ENCODE assay signal across 2 cellular contexts in the genomic region with DNA sequence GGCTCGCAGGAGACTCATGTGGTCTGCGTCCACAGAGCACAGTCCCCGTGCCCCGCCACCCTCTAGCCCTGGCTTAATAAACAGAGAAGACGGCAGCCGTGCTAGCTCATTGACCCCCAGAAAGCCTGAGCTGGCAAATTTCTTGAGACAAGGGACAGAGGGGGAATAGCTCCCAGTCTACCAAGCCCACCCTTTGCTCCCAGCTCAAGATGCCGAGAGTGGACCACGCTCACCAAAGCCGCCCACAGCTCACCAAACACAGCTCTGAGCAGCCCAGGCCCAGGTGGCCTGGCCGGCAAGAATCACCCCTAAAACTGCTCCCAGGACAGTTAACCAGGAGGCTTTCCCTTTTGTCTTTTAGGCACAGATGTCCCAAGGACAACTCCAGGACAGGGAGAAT.
TF ChIP-seq lines count a peak whose summit lies in the region.

No MANE protein-coding gene starts in this region.

TF ChIP-seq in SK-N-SH, 30 proteins besides CTCF, POLR2A, EP300 and RAD21 (continued from another document):
- TF ChIP-seq, protein P1, sequence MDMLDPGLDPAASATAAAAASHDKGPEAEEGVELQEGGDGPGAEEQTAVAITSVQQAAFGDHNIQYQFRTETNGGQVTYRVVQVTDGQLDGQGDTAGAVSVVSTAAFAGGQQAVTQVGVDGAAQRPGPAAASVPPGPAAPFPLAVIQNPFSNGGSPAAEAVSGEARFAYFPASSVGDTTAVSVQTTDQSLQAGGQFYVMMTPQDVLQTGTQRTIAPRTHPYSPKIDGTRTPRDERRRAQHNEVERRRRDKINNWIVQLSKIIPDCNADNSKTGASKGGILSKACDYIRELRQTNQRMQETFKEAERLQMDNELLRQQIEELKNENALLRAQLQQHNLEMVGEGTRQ (IDR thresholded peaks at IDR 0.05; ENCODE audit: borderline replicate concordance, low read depth, low read length): no peak
- no peak for TF ChIP-seq FOXM1 (IDR thresholded peaks at IDR 0.05; ENCODE audit: low read depth)
- TF ChIP-seq MAX (IDR thresholded peaks at IDR 0.05; ENCODE audit: low read depth): no peak
- no peak for TF ChIP-seq SMC3 (IDR thresholded peaks at IDR 0.05; ENCODE audit: low read depth, low read length)
- no peak for TF ChIP-seq RFX5 (IDR thresholded peaks at IDR 0.05; ENCODE audit: low read length)
- TF ChIP-seq RCOR1 (IDR thresholded peaks at IDR 0.05; ENCODE audit: low read length): no peak
- no peak for TF ChIP-seq TAF1 (IDR thresholded peaks at IDR 0.05; ENCODE audit: borderline replicate concordance, low read depth, low read length)
- TF ChIP-seq, protein P2, sequence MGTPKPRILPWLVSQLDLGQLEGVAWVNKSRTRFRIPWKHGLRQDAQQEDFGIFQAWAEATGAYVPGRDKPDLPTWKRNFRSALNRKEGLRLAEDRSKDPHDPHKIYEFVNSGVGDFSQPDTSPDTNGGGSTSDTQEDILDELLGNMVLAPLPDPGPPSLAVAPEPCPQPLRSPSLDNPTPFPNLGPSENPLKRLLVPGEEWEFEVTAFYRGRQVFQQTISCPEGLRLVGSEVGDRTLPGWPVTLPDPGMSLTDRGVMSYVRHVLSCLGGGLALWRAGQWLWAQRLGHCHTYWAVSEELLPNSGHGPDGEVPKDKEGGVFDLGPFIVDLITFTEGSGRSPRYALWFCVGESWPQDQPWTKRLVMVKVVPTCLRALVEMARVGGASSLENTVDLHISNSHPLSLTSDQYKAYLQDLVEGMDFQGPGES (IDR thresholded peaks at IDR 0.05; ENCODE audit: low read depth, low read length): no peak
- no peak for TF ChIP-seq GABPA (IDR thresholded peaks at IDR 0.05; ENCODE audit: low read depth)
- TF ChIP-seq, protein P3, sequence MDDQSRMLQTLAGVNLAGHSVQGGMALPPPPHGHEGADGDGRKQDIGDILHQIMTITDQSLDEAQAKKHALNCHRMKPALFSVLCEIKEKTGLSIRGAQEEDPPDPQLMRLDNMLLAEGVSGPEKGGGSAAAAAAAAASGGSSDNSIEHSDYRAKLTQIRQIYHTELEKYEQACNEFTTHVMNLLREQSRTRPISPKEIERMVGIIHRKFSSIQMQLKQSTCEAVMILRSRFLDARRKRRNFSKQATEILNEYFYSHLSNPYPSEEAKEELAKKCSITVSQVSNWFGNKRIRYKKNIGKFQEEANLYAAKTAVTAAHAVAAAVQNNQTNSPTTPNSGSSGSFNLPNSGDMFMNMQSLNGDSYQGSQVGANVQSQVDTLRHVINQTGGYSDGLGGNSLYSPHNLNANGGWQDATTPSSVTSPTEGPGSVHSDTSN (IDR thresholded peaks at IDR 0.05): no peak
- TF ChIP-seq, protein P4, sequence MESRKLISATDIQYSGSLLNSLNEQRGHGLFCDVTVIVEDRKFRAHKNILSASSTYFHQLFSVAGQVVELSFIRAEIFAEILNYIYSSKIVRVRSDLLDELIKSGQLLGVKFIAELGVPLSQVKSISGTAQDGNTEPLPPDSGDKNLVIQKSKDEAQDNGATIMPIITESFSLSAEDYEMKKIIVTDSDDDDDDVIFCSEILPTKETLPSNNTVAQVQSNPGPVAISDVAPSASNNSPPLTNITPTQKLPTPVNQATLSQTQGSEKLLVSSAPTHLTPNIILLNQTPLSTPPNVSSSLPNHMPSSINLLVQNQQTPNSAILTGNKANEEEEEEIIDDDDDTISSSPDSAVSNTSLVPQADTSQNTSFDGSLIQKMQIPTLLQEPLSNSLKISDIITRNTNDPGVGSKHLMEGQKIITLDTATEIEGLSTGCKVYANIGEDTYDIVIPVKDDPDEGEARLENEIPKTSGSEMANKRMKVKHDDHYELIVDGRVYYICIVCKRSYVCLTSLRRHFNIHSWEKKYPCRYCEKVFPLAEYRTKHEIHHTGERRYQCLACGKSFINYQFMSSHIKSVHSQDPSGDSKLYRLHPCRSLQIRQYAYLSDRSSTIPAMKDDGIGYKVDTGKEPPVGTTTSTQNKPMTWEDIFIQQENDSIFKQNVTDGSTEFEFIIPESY (IDR thresholded peaks at IDR 0.05; ENCODE audit: borderline replicate concordance, low read depth): no peak
- no peak for TF ChIP-seq ELF1 (IDR thresholded peaks at IDR 0.05)
- TF ChIP-seq, protein P5, sequence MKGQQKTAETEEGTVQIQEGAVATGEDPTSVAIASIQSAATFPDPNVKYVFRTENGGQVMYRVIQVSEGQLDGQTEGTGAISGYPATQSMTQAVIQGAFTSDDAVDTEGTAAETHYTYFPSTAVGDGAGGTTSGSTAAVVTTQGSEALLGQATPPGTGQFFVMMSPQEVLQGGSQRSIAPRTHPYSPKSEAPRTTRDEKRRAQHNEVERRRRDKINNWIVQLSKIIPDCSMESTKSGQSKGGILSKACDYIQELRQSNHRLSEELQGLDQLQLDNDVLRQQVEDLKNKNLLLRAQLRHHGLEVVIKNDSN (IDR thresholded peaks at IDR 0.05; ENCODE audit: borderline replicate concordance, low read depth): no peak
- no peak for TF ChIP-seq NRF1 (IDR thresholded peaks at IDR 0.05; ENCODE audit: low read depth, low read length)
- TF ChIP-seq MXI1 (IDR thresholded peaks at IDR 0.05; ENCODE audit: low read depth, low read length): no peak
- no peak for TF ChIP-seq TCF12 (IDR thresholded peaks at IDR 0.05)
- TF ChIP-seq GATA2 (CRISPR knock-in tag; IDR thresholded peaks at IDR 0.05): no peak
- no peak for TF ChIP-seq MEF2A (IDR thresholded peaks at IDR 0.05; ENCODE audit: borderline replicate concordance, low read depth)
- TF ChIP-seq REST (IDR thresholded peaks at IDR 0.05; ENCODE audit: low read depth, low read length): no peak

TF ChIP-seq in SK-N-SH treated with all-trans-retinoic acid at 6 μM for 48 hours, 23 proteins besides CTCF, POLR2A, EP300 and RAD21:
- TF ChIP-seq, protein P6, sequence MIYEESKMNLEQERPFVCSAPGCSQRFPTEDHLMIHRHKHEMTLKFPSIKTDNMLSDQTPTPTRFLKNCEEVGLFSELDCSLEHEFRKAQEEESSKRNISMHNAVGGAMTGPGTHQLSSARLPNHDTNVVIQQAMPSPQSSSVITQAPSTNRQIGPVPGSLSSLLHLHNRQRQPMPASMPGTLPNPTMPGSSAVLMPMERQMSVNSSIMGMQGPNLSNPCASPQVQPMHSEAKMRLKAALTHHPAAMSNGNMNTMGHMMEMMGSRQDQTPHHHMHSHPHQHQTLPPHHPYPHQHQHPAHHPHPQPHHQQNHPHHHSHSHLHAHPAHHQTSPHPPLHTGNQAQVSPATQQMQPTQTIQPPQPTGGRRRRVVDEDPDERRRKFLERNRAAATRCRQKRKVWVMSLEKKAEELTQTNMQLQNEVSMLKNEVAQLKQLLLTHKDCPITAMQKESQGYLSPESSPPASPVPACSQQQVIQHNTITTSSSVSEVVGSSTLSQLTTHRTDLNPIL (CRISPR knock-in tag; IDR thresholded peaks at IDR 0.05; ENCODE audit: low read depth): no peak
- TF ChIP-seq GLIS3 (CRISPR knock-in tag; IDR thresholded peaks at IDR 0.05) (no peak), RARB (CRISPR knock-in tag; IDR thresholded peaks at IDR 0.05) (no peak), SNAI2 (CRISPR knock-in tag; IDR thresholded peaks at IDR 0.05) (no peak), ZNF565 (CRISPR knock-in tag; conservative IDR thresholded peaks at IDR 0.05; ENCODE audit: low read depth) (no peak), ZC3H10 (CRISPR knock-in tag; IDR thresholded peaks at IDR 0.05) (no peak), PPARA (CRISPR knock-in tag; IDR thresholded peaks at IDR 0.05; ENCODE audit: borderline replicate concordance) (no peak), ZFP3 (CRISPR knock-in tag; IDR thresholded peaks at IDR 0.05) (no peak), ISL1 (CRISPR knock-in tag; IDR thresholded peaks at IDR 0.05) (no peak), CSRNP3 (CRISPR knock-in tag; IDR thresholded peaks at IDR 0.05) (no peak), ZNF8 (CRISPR knock-in tag; IDR thresholded peaks at IDR 0.05) (no peak), BACH2 (CRISPR knock-in tag; IDR thresholded peaks at IDR 0.05; ENCODE audit: borderline replicate concordance) (no peak), ARNTL (CRISPR knock-in tag; IDR thresholded peaks at IDR 0.05; ENCODE audit: borderline replicate concordance, low read depth) (no peak), ZFP30 (CRISPR knock-in tag; IDR thresholded peaks at IDR 0.05) (no peak), TCF4 (CRISPR knock-in tag; IDR thresholded peaks at IDR 0.05; ENCODE audit: borderline replicate concordance) (no peak), OSR1 (CRISPR knock-in tag; IDR thresholded peaks at IDR 0.05) (no peak)
- TF ChIP-seq, protein P7, sequence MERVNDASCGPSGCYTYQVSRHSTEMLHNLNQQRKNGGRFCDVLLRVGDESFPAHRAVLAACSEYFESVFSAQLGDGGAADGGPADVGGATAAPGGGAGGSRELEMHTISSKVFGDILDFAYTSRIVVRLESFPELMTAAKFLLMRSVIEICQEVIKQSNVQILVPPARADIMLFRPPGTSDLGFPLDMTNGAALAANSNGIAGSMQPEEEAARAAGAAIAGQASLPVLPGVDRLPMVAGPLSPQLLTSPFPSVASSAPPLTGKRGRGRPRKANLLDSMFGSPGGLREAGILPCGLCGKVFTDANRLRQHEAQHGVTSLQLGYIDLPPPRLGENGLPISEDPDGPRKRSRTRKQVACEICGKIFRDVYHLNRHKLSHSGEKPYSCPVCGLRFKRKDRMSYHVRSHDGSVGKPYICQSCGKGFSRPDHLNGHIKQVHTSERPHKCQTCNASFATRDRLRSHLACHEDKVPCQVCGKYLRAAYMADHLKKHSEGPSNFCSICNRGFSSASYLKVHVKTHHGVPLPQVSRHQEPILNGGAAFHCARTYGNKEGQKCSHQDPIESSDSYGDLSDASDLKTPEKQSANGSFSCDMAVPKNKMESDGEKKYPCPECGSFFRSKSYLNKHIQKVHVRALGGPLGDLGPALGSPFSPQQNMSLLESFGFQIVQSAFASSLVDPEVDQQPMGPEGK (CRISPR knock-in tag; IDR thresholded peaks at IDR 0.05; ENCODE audit: borderline replicate concordance): no peak
- TF ChIP-seq, protein P8, sequence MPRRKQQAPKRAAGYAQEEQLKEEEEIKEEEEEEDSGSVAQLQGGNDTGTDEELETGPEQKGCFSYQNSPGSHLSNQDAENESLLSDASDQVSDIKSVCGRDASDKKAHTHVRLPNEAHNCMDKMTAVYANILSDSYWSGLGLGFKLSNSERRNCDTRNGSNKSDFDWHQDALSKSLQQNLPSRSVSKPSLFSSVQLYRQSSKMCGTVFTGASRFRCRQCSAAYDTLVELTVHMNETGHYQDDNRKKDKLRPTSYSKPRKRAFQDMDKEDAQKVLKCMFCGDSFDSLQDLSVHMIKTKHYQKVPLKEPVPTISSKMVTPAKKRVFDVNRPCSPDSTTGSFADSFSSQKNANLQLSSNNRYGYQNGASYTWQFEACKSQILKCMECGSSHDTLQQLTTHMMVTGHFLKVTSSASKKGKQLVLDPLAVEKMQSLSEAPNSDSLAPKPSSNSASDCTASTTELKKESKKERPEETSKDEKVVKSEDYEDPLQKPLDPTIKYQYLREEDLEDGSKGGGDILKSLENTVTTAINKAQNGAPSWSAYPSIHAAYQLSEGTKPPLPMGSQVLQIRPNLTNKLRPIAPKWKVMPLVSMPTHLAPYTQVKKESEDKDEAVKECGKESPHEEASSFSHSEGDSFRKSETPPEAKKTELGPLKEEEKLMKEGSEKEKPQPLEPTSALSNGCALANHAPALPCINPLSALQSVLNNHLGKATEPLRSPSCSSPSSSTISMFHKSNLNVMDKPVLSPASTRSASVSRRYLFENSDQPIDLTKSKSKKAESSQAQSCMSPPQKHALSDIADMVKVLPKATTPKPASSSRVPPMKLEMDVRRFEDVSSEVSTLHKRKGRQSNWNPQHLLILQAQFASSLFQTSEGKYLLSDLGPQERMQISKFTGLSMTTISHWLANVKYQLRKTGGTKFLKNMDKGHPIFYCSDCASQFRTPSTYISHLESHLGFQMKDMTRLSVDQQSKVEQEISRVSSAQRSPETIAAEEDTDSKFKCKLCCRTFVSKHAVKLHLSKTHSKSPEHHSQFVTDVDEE (CRISPR knock-in tag; IDR thresholded peaks at IDR 0.05): no peak
